Comparison of ENCODE assay signal across 1 cellular context in genomic region chr5:58451732-58452565, GRCh38.
TF ChIP-seq lines count a peak whose summit lies in the region.

No MANE protein-coding gene starts in this region.

TF ChIP-seq in SK-N-SH, 30 proteins besides CTCF, POLR2A, EP300 and RAD21 (continued from another document):
- TF ChIP-seq REST (IDR thresholded peaks at IDR 0.05; ENCODE audit: low read depth, low read length) = no peak
- no peak for TF ChIP-seq MEF2A (IDR thresholded peaks at IDR 0.05; ENCODE audit: borderline replicate concordance, low read depth)
- no peak for TF ChIP-seq NFIC (IDR thresholded peaks at IDR 0.05; ENCODE audit: borderline replicate concordance)
- TF ChIP-seq MAX (IDR thresholded peaks at IDR 0.05; ENCODE audit: low read depth) = no peak
- no peak for TF ChIP-seq FOSL2 (IDR thresholded peaks at IDR 0.05; ENCODE audit: borderline replicate concordance, low read depth)
- TF ChIP-seq NRF1 (IDR thresholded peaks at IDR 0.05; ENCODE audit: low read depth, low read length) = no peak
- peak; percentile 10; the same call in 1 of the 2 replicates for TF ChIP-seq SMC3 (IDR thresholded peaks at IDR 0.05; ENCODE audit: low read depth, low read length)
- peak; percentile 0; the same call in 1 of the 2 replicates for TF ChIP-seq POLR2AphosphoS5 (IDR thresholded peaks at IDR 0.05; ENCODE audit: low read depth, low read length)
- no peak for TF ChIP-seq YY1 (IDR thresholded peaks at IDR 0.05; ENCODE audit: low read depth)
- no peak for TF ChIP-seq CHD2 (IDR thresholded peaks at IDR 0.05; ENCODE audit: low read length, partially characterized antibody)
TF ChIP-seq in SK-N-SH: peak in this region for 2.
